ENCODE assay signal across 41 cellular contexts in genomic region chr12:29310899-29311298, GRCh38.
"Had no signal": no experiment of that assay in that cellular context is flagged by ENCODE, and none has a peak within 500 bp of the region (broad histone marks: within the 10 kb centered on the region; RNA-seq: fewer than 3 reads in every experiment).

No MANE protein-coding gene starts in this region.

- H3K4me1 ChIP-seq: adrenal gland, ascending aorta, body of pancreas, breast epithelium had no signal

- H3K9me3 ChIP-seq: adrenal gland, ascending aorta, body of pancreas, breast epithelium had no signal

- H3K4me3 Mint-ChIP-seq: activated naive CD4-positive, alpha-beta T cell treated with anti-CD3 and anti-CD28 coated beads for 36 hours; activated naive CD4-positive, alpha-beta T cell treated with anti-CD3 and anti-CD28 coated beads, Interleukin-2, amount 10 ng/mL, durations not matched to agents 7 days and 5 days; activated naive CD4-positive, alpha-beta T cell treated with anti-CD3 and anti-CD28 coated beads, Interleukin-2, amount 50 U/mL, for 24 hours; activated naive CD8-positive, alpha-beta T cell; activated naive CD8-positive, alpha-beta T cell treated with anti-CD3 and anti-CD28 coated beads for 36 hours; activated naive CD8-positive, alpha-beta T cell treated with anti-CD3 and anti-CD28 coated beads, Interleukin-2, amount 10 ng/mL, durations not matched to agents 7 days and 5 days; activated naive CD8-positive, alpha-beta T cell treated with anti-CD3 and anti-CD28 coated beads, Interleukin-2, amount 50 U/mL, for 24 hours; activated T-cell treated with anti-CD3 and anti-CD28 coated beads, Interleukin-2, amount 50 U/mL, for 24 hours; activated T-cell treated with anti-CD3 and anti-CD28 coated beads, Interleukin-2, amount 50 U/mL, for 4 hours; activated T-cell treated with anti-CD3 and anti-CD28 coated beads, Interleukin-2, amount 50 U/mL, for 72 hours; activated T-helper 1 cell treated with anti-CD3 and anti-CD28 coated beads, Interleukin-12 subunit alpha, Interleukin-12 subunit beta, Interleukin-2, Interleukin-4 antibody, amounts not matched to agents 30 ng/mL and 10 ng/mL and 1 ng/mL, durations not matched to agents 14 hours and 24 hours and 36 hours; activated T-helper 17 cell treated with anti-CD3 and anti-CD28 coated beads, Interleukin-2, amount 50 U/mL, for 72 hours; brain; central memory CD8-positive, alpha-beta T cell had no signal

- H3K36me3 ChIP-seq: adrenal gland, ascending aorta, brain microvascular endothelial cell, breast epithelium, cardiac muscle cell had no signal

- DNase-seq: activated effector memory CD4-positive, alpha-beta T cell treated with anti-CD3 and anti-CD28 coated beads, Interleukin-2, amount 50 U/mL, for 16 hours; activated effector memory CD4-positive, alpha-beta T cell treated with Interleukin-2 at 50 U/mL for 16 hours; activated gamma-delta T cell; activated gamma-delta T cell treated with Interleukin-2 at 50 U/mL for 16 hours; activated naive CD4-positive, alpha-beta T cell; activated naive CD4-positive, alpha-beta T cell treated with anti-CD3 and anti-CD28 coated beads for 36 hours; activated naive CD4-positive, alpha-beta T cell treated with anti-CD3 and anti-CD28 coated beads, Interleukin-2, amount 10 ng/mL, durations not matched to agents 7 days and 5 days; activated naive CD4-positive, alpha-beta T cell treated with anti-CD3 and anti-CD28 coated beads, Interleukin-2, amount 50 U/mL, for 16 hours; activated naive CD4-positive, alpha-beta T cell treated with Interleukin-2 at 50 U/mL for 16 hours; activated naive CD8-positive, alpha-beta T cell treated with anti-CD3 and anti-CD28 coated beads for 36 hours; activated naive CD8-positive, alpha-beta T cell treated with anti-CD3 and anti-CD28 coated beads, Interleukin-2, amount 10 ng/mL, durations not matched to agents 7 days and 5 days; activated naive CD8-positive, alpha-beta T cell treated with anti-CD3 and anti-CD28 coated beads, Interleukin-2, amount 50 U/mL, for 24 hours; activated T-cell treated with anti-CD3 and anti-CD28 coated beads for 4 hours; activated T-cell treated with anti-CD3 and anti-CD28 coated beads, Interleukin-2, amount 50 U/mL, for 1 hour; activated T-cell treated with anti-CD3 and anti-CD28 coated beads, Interleukin-2, amount 50 U/mL, for 24 hours; activated T-cell treated with anti-CD3 and anti-CD28 coated beads, Interleukin-2, amount 50 U/mL, for 4 hours; activated T-cell treated with anti-CD3 and anti-CD28 coated beads, Interleukin-2, amount 50 U/mL, for 48 hours; activated T-cell treated with anti-CD3 and anti-CD28 coated beads, Interleukin-2, amount 50 U/mL, for 72 hours; adrenal gland; amniotic stem cell; amygdala; anterior cingulate cortex; aorta; body of pancreas; brain microvascular endothelial cell; caudate nucleus; central memory CD4-positive, alpha-beta T cell; cerebellar nuclear complex had no signal

- H3K9me3 Mint-ChIP-seq: activated naive CD4-positive, alpha-beta T cell treated with anti-CD3 and anti-CD28 coated beads for 36 hours; activated naive CD4-positive, alpha-beta T cell treated with anti-CD3 and anti-CD28 coated beads, Interleukin-2, amount 10 ng/mL, durations not matched to agents 7 days and 5 days; activated naive CD4-positive, alpha-beta T cell treated with anti-CD3 and anti-CD28 coated beads, Interleukin-2, amount 50 U/mL, for 24 hours; activated naive CD4-positive, alpha-beta T cell treated with anti-CD3 and anti-CD28 coated beads, Interleukin-2, amount 50 U/mL, for 72 hours; activated naive CD8-positive, alpha-beta T cell treated with anti-CD3 and anti-CD28 coated beads for 36 hours; activated naive CD8-positive, alpha-beta T cell treated with anti-CD3 and anti-CD28 coated beads, Interleukin-2, amount 10 ng/mL, durations not matched to agents 7 days and 5 days; activated naive CD8-positive, alpha-beta T cell treated with anti-CD3 and anti-CD28 coated beads, Interleukin-2, amount 50 U/mL, for 24 hours; activated T-cell treated with anti-CD3 and anti-CD28 coated beads, Interleukin-2, amount 50 U/mL, for 24 hours; activated T-cell treated with anti-CD3 and anti-CD28 coated beads, Interleukin-2, amount 50 U/mL, for 4 hours; activated T-cell treated with anti-CD3 and anti-CD28 coated beads, Interleukin-2, amount 50 U/mL, for 72 hours; activated T-helper 1 cell treated with anti-CD3 and anti-CD28 coated beads, Interleukin-12 subunit alpha, Interleukin-12 subunit beta, Interleukin-2, Interleukin-4 antibody, amounts not matched to agents 30 ng/mL and 10 ng/mL and 1 ng/mL, durations not matched to agents 14 hours and 24 hours and 36 hours; activated T-helper 17 cell treated with anti-CD3 and anti-CD28 coated beads, Interleukin-2, amount 50 U/mL, for 72 hours; activated T-helper 2 cell treated with anti-CD3 and anti-CD28 coated beads, Interferon-gamma antibody, Interleukin-2, Interleukin-4, amounts not matched to agents 10 μg/mL and 5 μg/mL and 100 μg/mL, durations not matched to agents 14 hours and 24 hours and 36 hours; brain; central memory CD8-positive, alpha-beta T cell had no signal

- H3K27ac Mint-ChIP-seq: activated naive CD4-positive, alpha-beta T cell treated with anti-CD3 and anti-CD28 coated beads for 36 hours; activated naive CD4-positive, alpha-beta T cell treated with anti-CD3 and anti-CD28 coated beads, Interleukin-2, amount 10 ng/mL, durations not matched to agents 7 days and 5 days; activated naive CD4-positive, alpha-beta T cell treated with anti-CD3 and anti-CD28 coated beads, Interleukin-2, amount 50 U/mL, for 24 hours; activated naive CD4-positive, alpha-beta T cell treated with anti-CD3 and anti-CD28 coated beads, Interleukin-2, amount 50 U/mL, for 72 hours; activated naive CD8-positive, alpha-beta T cell; activated naive CD8-positive, alpha-beta T cell treated with anti-CD3 and anti-CD28 coated beads for 36 hours; activated naive CD8-positive, alpha-beta T cell treated with anti-CD3 and anti-CD28 coated beads, Interleukin-2, amount 10 ng/mL, durations not matched to agents 7 days and 5 days; activated naive CD8-positive, alpha-beta T cell treated with anti-CD3 and anti-CD28 coated beads, Interleukin-2, amount 50 U/mL, for 24 hours; activated T-cell treated with anti-CD3 and anti-CD28 coated beads, Interleukin-2, amount 50 U/mL, for 24 hours; activated T-cell treated with anti-CD3 and anti-CD28 coated beads, Interleukin-2, amount 50 U/mL, for 72 hours; activated T-helper 1 cell treated with anti-CD3 and anti-CD28 coated beads, Interleukin-12 subunit alpha, Interleukin-12 subunit beta, Interleukin-2, Interleukin-4 antibody, amounts not matched to agents 30 ng/mL and 10 ng/mL and 1 ng/mL, durations not matched to agents 14 hours and 24 hours and 36 hours; activated T-helper 17 cell treated with anti-CD3 and anti-CD28 coated beads, Interleukin-2, amount 50 U/mL, for 72 hours; activated T-helper 2 cell treated with anti-CD3 and anti-CD28 coated beads, Interferon-gamma antibody, Interleukin-2, Interleukin-4, amounts not matched to agents 10 μg/mL and 5 μg/mL and 100 μg/mL, durations not matched to agents 14 hours and 24 hours and 36 hours; brain had no signal

- H3K27ac ChIP-seq: adrenal gland, ascending aorta, body of pancreas, brain microvascular endothelial cell, breast epithelium, cardiac muscle cell had no signal

- H3K27me3 Mint-ChIP-seq: activated naive CD4-positive, alpha-beta T cell treated with anti-CD3 and anti-CD28 coated beads, Interleukin-2, amount 10 ng/mL, durations not matched to agents 7 days and 5 days; activated naive CD4-positive, alpha-beta T cell treated with anti-CD3 and anti-CD28 coated beads, Interleukin-2, amount 50 U/mL, for 24 hours; activated naive CD8-positive, alpha-beta T cell; activated naive CD8-positive, alpha-beta T cell treated with anti-CD3 and anti-CD28 coated beads for 36 hours; activated naive CD8-positive, alpha-beta T cell treated with anti-CD3 and anti-CD28 coated beads, Interleukin-2, amount 10 ng/mL, durations not matched to agents 7 days and 5 days; activated naive CD8-positive, alpha-beta T cell treated with anti-CD3 and anti-CD28 coated beads, Interleukin-2, amount 50 U/mL, for 24 hours; activated T-cell treated with anti-CD3 and anti-CD28 coated beads, Interleukin-2, amount 50 U/mL, for 24 hours; activated T-helper 17 cell treated with anti-CD3 and anti-CD28 coated beads, Interleukin-2, amount 50 U/mL, for 72 hours; central memory CD8-positive, alpha-beta T cell had no signal

- ATAC-seq: activated naive CD4-positive, alpha-beta T cell treated with anti-CD3 and anti-CD28 coated beads, Interleukin-2, amount 50 U/mL, for 72 hours; activated naive CD8-positive, alpha-beta T cell treated with anti-CD3 and anti-CD28 coated beads, Interleukin-2, amount 50 U/mL, for 24 hours; activated T-cell treated with anti-CD3 and anti-CD28 coated beads, Interleukin-2, amount 50 U/mL, for 4 hours; activated T-cell treated with anti-CD3 and anti-CD28 coated beads, Interleukin-2, amount 50 U/mL, for 72 hours; activated T-helper 17 cell treated with anti-CD3 and anti-CD28 coated beads, Interleukin-2, amount 50 U/mL, for 72 hours; body of pancreas had no signal

- H3K27me3 ChIP-seq: adrenal gland, ascending aorta, body of pancreas, brain microvascular endothelial cell, breast epithelium, cardiac muscle cell had no signal

- FAIRE-seq: astrocyte, bronchial epithelial cell had no signal

- H3K4me3 ChIP-seq: adrenal gland, ascending aorta, body of pancreas, breast epithelium, cardiac muscle cell had no signal

- H3K36me3 Mint-ChIP-seq: activated naive CD4-positive, alpha-beta T cell treated with anti-CD3 and anti-CD28 coated beads, Interleukin-2, amount 10 ng/mL, durations not matched to agents 7 days and 5 days; activated naive CD4-positive, alpha-beta T cell treated with anti-CD3 and anti-CD28 coated beads, Interleukin-2, amount 50 U/mL, for 72 hours; activated naive CD8-positive, alpha-beta T cell treated with anti-CD3 and anti-CD28 coated beads for 36 hours; brain had no signal

- H3K4me1 Mint-ChIP-seq: activated naive CD4-positive, alpha-beta T cell treated with anti-CD3 and anti-CD28 coated beads, Interleukin-2, amount 10 ng/mL, durations not matched to agents 7 days and 5 days; activated naive CD4-positive, alpha-beta T cell treated with anti-CD3 and anti-CD28 coated beads, Interleukin-2, amount 50 U/mL, for 24 hours; activated naive CD8-positive, alpha-beta T cell treated with anti-CD3 and anti-CD28 coated beads for 36 hours; activated naive CD8-positive, alpha-beta T cell treated with anti-CD3 and anti-CD28 coated beads, Interleukin-2, amount 10 ng/mL, durations not matched to agents 7 days and 5 days; activated naive CD8-positive, alpha-beta T cell treated with anti-CD3 and anti-CD28 coated beads, Interleukin-2, amount 50 U/mL, for 24 hours; activated T-helper 17 cell treated with anti-CD3 and anti-CD28 coated beads, Interleukin-2, amount 50 U/mL, for 72 hours; central memory CD8-positive, alpha-beta T cell had no signal
